ENCODE assay signal across 8 cellular contexts in genomic region chr16:22206013-22206846, GRCh38. TPM values are rescaled to one million over a fixed set of nuclear protein-coding genes. Genes with fewer than 3 reads are reported as not detected.
A peak's percentile ranks its signal among the peaks of the same experiment; 100 is the strongest.
DNase-seq lines count a peak whose midpoint lies in the region; ATAC-seq and TF ChIP-seq lines count a peak whose summit lies in the region.

Gene EEF2K (plus strand): TSS chr16:22206278. CDS start chr16:22225730, 19,452 bp downstream.

- intact Hi-C loops in left lung (cut with DNase I) = no loop called here

- H3K27ac Mint-ChIP-seq in activated CD4-positive, alpha-beta T cell treated with anti-CD3 and anti-CD28 coated beads, Interleukin-2, amount 10 ng/mL, durations not matched to agents 7 days and 5 days = peak within 1 kb of the TSS; percentile 83

- peak; percentile 72 for TF ChIP-seq CTCF in BJ (IDR thresholded peaks at IDR 0.05; ENCODE audit: insufficient read depth, low read depth, low read length)
- TF ChIP-seq CTCF in left lung (IDR thresholded peaks at IDR 0.05) = peak; percentile 74 to 92

- H3K9me3 ChIP-seq in left lung = peaks cover 0 to 3% of the 10 kb centered on the region in 2 donors

- H3K36me3 ChIP-seq in BJ (ENCODE audit: control insufficient read depth, insufficient read depth, low read length) (no peaks in the 10 kb centered on the region), left lung (no peaks in the 10 kb centered on the region)

- CTCF ChIA-PET in BJ (lab: Yijun Ruan, JAX) = interaction anchor here (0.7 to 1.8 kb wide), 8 partner anchors 10 to 94 kb away, joined by 3 to 12 read pairs (median 4); partner anchors contain the start of gene POLR3E
- CTCF ChIA-PET in activated CD4-positive, alpha-beta T cell treated with anti-CD3 and anti-CD28 coated beads, Interleukin-2, amount 10 ng/mL, durations not matched to agents 7 days and 5 days (lab: Charles Lee) = interaction anchor here (0.6 to 6.9 kb wide), 12 partner anchors 11 to 199 kb away, joined by 3 to 48 read pairs (median 4); partner anchors contain the start of gene POLR3E

- peaks cover 13 to 47% of the 10 kb centered on the region in 2 donors for H3K4me1 ChIP-seq in left lung

- peak; percentile 68 for DNase-seq in BJ (ENCODE audit: low read depth)
- DNase-seq in NCI-H510A treated with DMSO at 0.1 percent for 48 hours (lab: John Stamatoyannopoulos, UW) = peak; percentile 96
- DNase-seq in activated CD4-positive, alpha-beta T cell treated with anti-CD3 and anti-CD28 coated beads, Interleukin-2, amount 10 ng/mL, durations not matched to agents 7 days and 5 days = peak; percentile 83
- DNase-seq in cortex of kidney (lab: John Stamatoyannopoulos, UW) = peak; percentile 34
- peak; percentile 91 to 95 for DNase-seq in left lung
- DNase-seq in stimulated activated CD4-positive, alpha-beta T cell treated with anti-CD3 and anti-CD28 coated beads, Interleukin-2, amount 100 ng/mL, for 48 hours = peak; percentile 78 to 83

- H3K4me1 Mint-ChIP-seq in activated CD4-positive, alpha-beta T cell treated with anti-CD3 and anti-CD28 coated beads, Interleukin-2, amount 10 ng/mL, durations not matched to agents 7 days and 5 days = peaks cover 33% of the 10 kb centered on the region

- H3K9me3 Mint-ChIP-seq in activated CD4-positive, alpha-beta T cell treated with anti-CD3 and anti-CD28 coated beads, Interleukin-2, amount 10 ng/mL, durations not matched to agents 7 days and 5 days = no peaks in the 10 kb centered on the region

- H3K4me3 ChIP-seq in BJ (ENCODE audit: low read depth, low read length) (peak within 1 kb of the TSS; percentile 73), left lung (peak within 1 kb of the TSS; percentile 96 to 98)

- peak within 1 kb of the TSS; percentile 88 to 92 for H3K27ac ChIP-seq in left lung

- H3K27me3 Mint-ChIP-seq in activated CD4-positive, alpha-beta T cell treated with anti-CD3 and anti-CD28 coated beads, Interleukin-2, amount 10 ng/mL, durations not matched to agents 7 days and 5 days = no peaks in the 10 kb centered on the region

- peak within 1 kb of the TSS; percentile 93 for H3K4me3 Mint-ChIP-seq in activated CD4-positive, alpha-beta T cell treated with anti-CD3 and anti-CD28 coated beads, Interleukin-2, amount 10 ng/mL, durations not matched to agents 7 days and 5 days

- peaks cover 13% of the 10 kb centered on the region for H3K36me3 Mint-ChIP-seq in activated CD4-positive, alpha-beta T cell treated with anti-CD3 and anti-CD28 coated beads, Interleukin-2, amount 10 ng/mL, durations not matched to agents 7 days and 5 days (ENCODE audit: low read depth)

- TF ChIP-seq POLR2A in GM19193 (IDR thresholded peaks at IDR 0.05; ENCODE audit: extremely low read depth, insufficient read depth, insufficient read length) = peak; percentile 70

- POLR2A ChIA-PET in BJ (lab: Charles Lee) = no interaction called here
- POLR2A ChIA-PET in activated CD4-positive, alpha-beta T cell treated with anti-CD3 and anti-CD28 coated beads, Interleukin-2, amount 10 ng/mL, durations not matched to agents 7 days and 5 days (lab: Charles Lee) = interaction anchor here (0.8 to 1.0 kb wide), 2 partner anchors 95 to 118 kb away, joined by 3 to 4 read pairs; no protein-coding TSS in a partner anchor

- ATAC-seq in HG03439 (IDR thresholded peaks at IDR 0.05; ENCODE audit: unreplicated experiment) = peak; percentile 83
- peak; percentile 95 for ATAC-seq in left lung

- H3K27me3 ChIP-seq in BJ (ENCODE audit: control insufficient read depth, insufficient read depth, low read length) (no peaks in the 10 kb centered on the region), left lung (no peaks in the 10 kb centered on the region)

RNA-seq across cellular contexts. Expression of gene EEF2K, which starts in this region (rescaled TPM):
- 8.7 and 10.9 TPM in 2 replicates for polyA plus RNA-seq in BJ (2011; rRNA removed)
- 16.1 and 25.7 TPM in 2 replicates for polyA minus RNA-seq in BJ (2011; rRNA and poly(A)+ RNA removed)
- total RNA-seq in activated CD4-positive, alpha-beta T cell treated with anti-CD3 and anti-CD28 coated beads, Interleukin-2, amount 10 ng/mL, durations not matched to agents 7 days and 5 days = 10 to 100 TPM; 21.9 to 23.8 TPM
- 10 to 100 TPM; 21.2 to 32.8 TPM for total RNA-seq in left lung

Comparison
In these comparisons a context has a peak if more than half of its experiments do, and no peak if none do; other contexts are left out.
1. Peak in every context shown above with its lines: DNase-seq, ATAC-seq, H3K4me3 ChIP-seq and H3K27ac ChIP-seq.
2. DNase-seq: peak in every context shown above with its lines; median percentile 96 in NCI-H510A treated with DMSO at 0.1 percent for 48 hours; 93 in left lung; 83 in activated CD4-positive, alpha-beta T cell treated with anti-CD3 and anti-CD28 coated beads, Interleukin-2, amount 10 ng/mL, durations not matched to agents 7 days and 5 days; 80 in stimulated activated CD4-positive, alpha-beta T cell treated with anti-CD3 and anti-CD28 coated beads, Interleukin-2, amount 100 ng/mL, for 48 hours; 68 in BJ; 34 in cortex of kidney.